ENCODE assay signal across 30 cellular contexts in the genomic region with DNA sequence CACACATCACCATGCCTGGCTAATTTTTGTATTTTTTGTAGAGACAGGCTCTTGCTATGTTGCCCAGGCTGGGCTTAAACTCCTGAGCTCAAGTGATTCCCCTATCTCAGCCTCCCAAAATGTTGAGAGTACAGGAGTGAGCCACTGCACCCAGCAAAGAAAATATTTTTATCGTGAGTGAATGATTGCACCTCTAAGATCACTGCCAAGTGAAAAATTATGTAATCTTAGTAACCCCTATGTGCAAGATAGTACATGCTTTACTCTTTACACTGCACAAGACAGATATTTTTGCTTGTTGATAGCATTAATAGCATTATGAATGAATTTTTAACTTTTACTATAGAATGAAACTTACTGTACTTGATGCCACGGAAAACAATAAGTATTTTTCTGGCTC. TPM values are rescaled to one million over a fixed set of nuclear protein-coding genes. Genes with fewer than 3 reads are reported as not detected.
"Had no signal": no experiment of that assay in that cellular context is flagged by ENCODE, and none has a peak within 500 bp of the region (broad histone marks: within the 10 kb centered on the region; RNA-seq: fewer than 3 reads in every experiment).

No MANE protein-coding gene starts in this region.

- H3K9me3 Mint-ChIP-seq: activated CD4-positive, alpha-beta memory T cell treated with anti-CD3 and anti-CD28 coated beads, Interleukin-2, amount 10 ng/mL, durations not matched to agents 7 days and 5 days; activated CD4-positive, alpha-beta T cell treated with anti-CD3 and anti-CD28 coated beads, Interleukin-2, amount 10 ng/mL, durations not matched to agents 7 days and 5 days; activated T-cell treated with anti-CD3 and anti-CD28 coated beads, Interleukin-2, amount 50 U/mL, for 24 hours; activated T-cell treated with anti-CD3 and anti-CD28 coated beads, Interleukin-2, amount 50 U/mL, for 72 hours; dendritic cell treated with granulocyte-macrophage colony-stimulating factor and Interleukin-4, amounts not matched to agents 40 ng/mL and 50 ng/mL, for 4 days had no signal

- ATAC-seq: activated T-cell treated with anti-CD3 and anti-CD28 coated beads, Interleukin-2, amount 50 U/mL, for 72 hours had no signal

- H3K36me3 ChIP-seq: brain microvascular endothelial cell, cardiac muscle cell, colonic mucosa, esophagus squamous epithelium had no signal

- H3K27ac ChIP-seq: brain microvascular endothelial cell, cardiac muscle cell, colonic mucosa, dorsolateral prefrontal cortex, esophagus squamous epithelium had no signal

- H3K4me3 Mint-ChIP-seq: activated CD4-positive, alpha-beta memory T cell treated with anti-CD3 and anti-CD28 coated beads, Interleukin-2, amount 10 ng/mL, durations not matched to agents 7 days and 5 days; activated CD4-positive, alpha-beta T cell treated with anti-CD3 and anti-CD28 coated beads, Interleukin-2, amount 10 ng/mL, durations not matched to agents 7 days and 5 days; activated naive CD8-positive, alpha-beta T cell; activated T-cell treated with anti-CD3 and anti-CD28 coated beads, Interleukin-2, amount 50 U/mL, for 24 hours; activated T-cell treated with anti-CD3 and anti-CD28 coated beads, Interleukin-2, amount 50 U/mL, for 72 hours; dendritic cell treated with granulocyte-macrophage colony-stimulating factor and Interleukin-4, amounts not matched to agents 40 ng/mL and 50 ng/mL, for 4 days; endodermal cell had no signal

- FAIRE-seq: astrocyte, frontal cortex had no signal

- H3K9me3 ChIP-seq: colonic mucosa, esophagus squamous epithelium had no signal

- H3K4me3 ChIP-seq: cardiac muscle cell, colonic mucosa, dorsolateral prefrontal cortex, esophagus squamous epithelium had no signal

- H3K4me1 ChIP-seq: colonic mucosa had no signal

- H3K27ac Mint-ChIP-seq: activated CD4-positive, alpha-beta memory T cell treated with anti-CD3 and anti-CD28 coated beads, Interleukin-2, amount 10 ng/mL, durations not matched to agents 7 days and 5 days; activated CD4-positive, alpha-beta T cell treated with anti-CD3 and anti-CD28 coated beads, Interleukin-2, amount 10 ng/mL, durations not matched to agents 7 days and 5 days; activated naive CD8-positive, alpha-beta T cell; activated T-cell treated with anti-CD3 and anti-CD28 coated beads, Interleukin-2, amount 50 U/mL, for 24 hours; activated T-cell treated with anti-CD3 and anti-CD28 coated beads, Interleukin-2, amount 50 U/mL, for 72 hours; dendritic cell treated with granulocyte-macrophage colony-stimulating factor and Interleukin-4, amounts not matched to agents 40 ng/mL and 50 ng/mL, for 4 days; endodermal cell had no signal

- H3K27me3 ChIP-seq: brain microvascular endothelial cell, cardiac muscle cell, colonic mucosa, dorsolateral prefrontal cortex, esophagus squamous epithelium had no signal

- H3K27me3 Mint-ChIP-seq: activated naive CD8-positive, alpha-beta T cell; activated T-cell treated with anti-CD3 and anti-CD28 coated beads, Interleukin-2, amount 50 U/mL, for 24 hours; dendritic cell treated with granulocyte-macrophage colony-stimulating factor and Interleukin-4, amounts not matched to agents 40 ng/mL and 50 ng/mL, for 4 days had no signal

- DNase-seq: activated CD4-positive, alpha-beta memory T cell treated with anti-CD3 and anti-CD28 coated beads, Interleukin-2, amount 10 ng/mL, durations not matched to agents 7 days and 5 days; activated CD4-positive, alpha-beta T cell treated with anti-CD3 and anti-CD28 coated beads for 1 hour; activated CD4-positive, alpha-beta T cell treated with anti-CD3 and anti-CD28 coated beads for 4 hours; activated CD4-positive, alpha-beta T cell treated with anti-CD3 and anti-CD28 coated beads, Interleukin-2, amount 10 ng/mL, durations not matched to agents 7 days and 5 days; activated CD4-positive, alpha-beta T cell treated with anti-CD3 and anti-CD28 coated beads, Interleukin-2, amount 50 U/mL, for 4 hours; activated CD4-positive, CD25-positive, alpha-beta regulatory T cell; activated CD8-positive, alpha-beta memory T cell treated with anti-CD3 and anti-CD28 coated beads, Interleukin-2, amount 50 U/mL, for 48 hours; activated gamma-delta T cell treated with Interleukin-2 at 50 U/mL for 16 hours; activated naive CD4-positive, alpha-beta T cell treated with anti-CD3 and anti-CD28 coated beads, Interleukin-2, amount 50 U/mL, for 16 hours; activated naive CD4-positive, alpha-beta T cell treated with Interleukin-2 at 50 U/mL for 16 hours; activated T-cell treated with anti-CD3 and anti-CD28 coated beads for 4 hours; activated T-cell treated with anti-CD3 and anti-CD28 coated beads, Interleukin-2, amount 50 U/mL, for 24 hours; activated T-cell treated with anti-CD3 and anti-CD28 coated beads, Interleukin-2, amount 50 U/mL, for 72 hours; amniotic stem cell; anterior cingulate cortex; brain microvascular endothelial cell; central memory CD4-positive, alpha-beta T cell; cerebellar nuclear complex; colonic mucosa; dorsolateral prefrontal cortex; effector memory CD4-positive, alpha-beta T cell; endodermal cell; esophagus squamous epithelium; head of caudate nucleus; T-helper 2 cell had no signal

RNA-seq across cellular contexts. Expression of gene REP15, which starts 11.0 kb away (rescaled TPM):
- total RNA-seq: activated CD4-positive, alpha-beta memory T cell treated with anti-CD3 and anti-CD28 coated beads, Interleukin-2, amount 10 ng/mL, durations not matched to agents 7 days and 5 days; activated T-cell treated with anti-CD3 and anti-CD28 coated beads, Interleukin-2, amount 50 U/mL, for 72 hours had no signal
- polyA plus RNA-seq: cardiac muscle cell had no signal
